23 cellular contexts compared by ENCODE assay signal in genomic region chr7:91913612-91914011, GRCh38. TPM values are rescaled to one million over a fixed set of nuclear protein-coding genes. Genes with fewer than 3 reads are reported as not detected.
DNase-seq lines count a peak whose midpoint lies in the region; TF ChIP-seq lines count a peak whose summit lies in the region.
"Had no signal": no experiment of that assay in that cellular context is flagged by ENCODE, and none has a peak within 500 bp of the region (broad histone marks: within the 10 kb centered on the region; RNA-seq: fewer than 3 reads in every experiment).

No MANE protein-coding gene starts in this region.

- peak overlapping the region; percentile 47 for H3K27ac Mint-ChIP-seq in T-helper 2 cell treated with Interferon-gamma antibody and Interleukin-4, amounts not matched to agents 5 μg/mL and 100 μg/mL, for 36 hours
- H3K27ac Mint-ChIP-seq: activated T-helper 2 cell treated with anti-CD3 and anti-CD28 coated beads, Interferon-gamma antibody, Interleukin-2, Interleukin-4, amounts not matched to agents 10 μg/mL and 5 μg/mL and 100 μg/mL, durations not matched to agents 14 hours and 24 hours and 36 hours; neural progenitor cell; stimulated activated naive CD8-positive, alpha-beta T cell treated with anti-CD3 and anti-CD28 coated beads, Interleukin-15, amount 100 ng/mL, for 72 hours; WTC11 had no signal

- peaks cover 2% of the 10 kb centered on the region for H3K27me3 Mint-ChIP-seq in T-helper 2 cell treated with Interferon-gamma antibody and Interleukin-4, amounts not matched to agents 5 μg/mL and 100 μg/mL, for 36 hours (ENCODE audit: low read depth)

- no peaks in the 10 kb centered on the region for H4K20me1 ChIP-seq in osteoblast (ENCODE audit: insufficient read depth, low read length)

- no peak for DNase-seq in T-helper 2 cell treated with Interferon-gamma antibody and Interleukin-4, amounts not matched to agents 5 μg/mL and 100 μg/mL, for 36 hours (ENCODE audit: low spot score)
- no peak for DNase-seq in T-helper 2 cell
- DNase-seq in MG63 = peak; percentile 76
- DNase-seq in choroid plexus epithelial cell (ENCODE audit: low read depth) = peak; percentile 28
- DNase-seq in osteoblast (ENCODE audit: insufficient read length, low spot score, missing footprints) = peak; percentile 84
- no peak for DNase-seq in tibial artery
- DNase-seq in NCI-H69 (lab: John Stamatoyannopoulos, UW) = no peak
- DNase-seq in erythroblast (lab: John Stamatoyannopoulos, UW) = no peak
- DNase-seq: amygdala; cortex of kidney; H7; kidney; midbrain; NCI-H1436; retina; RPMI8226; stimulated activated naive CD8-positive, alpha-beta T cell treated with anti-CD3 and anti-CD28 coated beads, Interleukin-15, amount 100 ng/mL, for 72 hours; upper lobe of right lung had no signal

- H3K4me3 Mint-ChIP-seq in T-helper 2 cell treated with Interferon-gamma antibody and Interleukin-4, amounts not matched to agents 5 μg/mL and 100 μg/mL, for 36 hours = peak overlapping the region; percentile 8
- H3K4me3 Mint-ChIP-seq: CD14-positive monocyte; neural progenitor cell; stimulated activated naive CD8-positive, alpha-beta T cell treated with anti-CD3 and anti-CD28 coated beads, Interleukin-15, amount 100 ng/mL, for 72 hours; WTC11 had no signal

- H3K27ac ChIP-seq in osteoblast (ENCODE audit: low read depth, low read length) (peak overlapping the region; percentile 82), tibial artery (no peak overlapping the region)
- H3K27ac ChIP-seq: 22Rv1, neural progenitor cell, upper lobe of right lung had no signal

- H3K4me1 ChIP-seq in osteoblast (ENCODE audit: insufficient read depth, low read length) = peaks cover 39% of the 10 kb centered on the region
- H3K4me1 ChIP-seq in tibial artery = no peaks in the 10 kb centered on the region
- H3K4me1 ChIP-seq: neural progenitor cell, upper lobe of right lung had no signal

- peak overlapping the region; percentile 49 for H2AFZ ChIP-seq in osteoblast (ENCODE audit: low read length)

- intact Hi-C loops in tibial artery (cut with DNase I; ENCODE audit: low total_unique reads) = no loop called here

- TF ChIP-seq POLR2A in erythroblast (IDR thresholded peaks at IDR 0.05; ENCODE audit: low read length) = no peak

- peak overlapping the region; percentile 86 for H3K4me2 ChIP-seq in osteoblast (ENCODE audit: insufficient read depth, low read length)
- H3K4me2 ChIP-seq: neural progenitor cell had no signal

- no peaks in the 10 kb centered on the region for H3K9me3 Mint-ChIP-seq in T-helper 2 cell treated with Interferon-gamma antibody and Interleukin-4, amounts not matched to agents 5 μg/mL and 100 μg/mL, for 36 hours
- H3K9me3 Mint-ChIP-seq: activated T-helper 2 cell treated with anti-CD3 and anti-CD28 coated beads, Interferon-gamma antibody, Interleukin-2, Interleukin-4, amounts not matched to agents 10 μg/mL and 5 μg/mL and 100 μg/mL, durations not matched to agents 14 hours and 24 hours and 36 hours; stimulated activated naive CD8-positive, alpha-beta T cell treated with anti-CD3 and anti-CD28 coated beads, Interleukin-15, amount 100 ng/mL, for 72 hours had no signal

- no peaks in the 10 kb centered on the region for H3K27me3 ChIP-seq in MG63
- no peaks in the 10 kb centered on the region for H3K27me3 ChIP-seq in osteoblast (ENCODE audit: insufficient read depth, low read length)
- no peaks in the 10 kb centered on the region for H3K27me3 ChIP-seq in tibial artery
- H3K27me3 ChIP-seq: neural progenitor cell, upper lobe of right lung had no signal

- H3K9me3 ChIP-seq in MG63 (0 out of 2 replicates have a peak, but pooled peaks cover 2% of the 10 kb centered on the region), osteoblast (ENCODE audit: low read depth, low read length) (no peaks in the 10 kb centered on the region), tibial artery (no peaks in the 10 kb centered on the region)
- H3K9me3 ChIP-seq: upper lobe of right lung had no signal

- no peak overlapping the region for H3K4me3 ChIP-seq in MG63
- no peak overlapping the region for H3K4me3 ChIP-seq in choroid plexus epithelial cell (ENCODE audit: low read depth, low read length)
- peak overlapping the region; percentile 52 for H3K4me3 ChIP-seq in osteoblast (ENCODE audit: insufficient read depth, low read length)
- no peak overlapping the region for H3K4me3 ChIP-seq in tibial artery
- H3K4me3 ChIP-seq: neural progenitor cell, upper lobe of right lung had no signal

- H3K36me3 Mint-ChIP-seq in T-helper 2 cell treated with Interferon-gamma antibody and Interleukin-4, amounts not matched to agents 5 μg/mL and 100 μg/mL, for 36 hours (ENCODE audit: low read depth) = no peaks in the 10 kb centered on the region
- H3K36me3 Mint-ChIP-seq: CD14-positive monocyte, neural progenitor cell, WTC11 had no signal

- no peaks in the 10 kb centered on the region for H3K79me2 ChIP-seq in osteoblast (ENCODE audit: insufficient read depth, low read length)

- no peaks in the 10 kb centered on the region for H3K36me3 ChIP-seq in MG63
- no peaks in the 10 kb centered on the region for H3K36me3 ChIP-seq in osteoblast (ENCODE audit: insufficient read depth, low read length)
- H3K36me3 ChIP-seq in tibial artery = no peaks in the 10 kb centered on the region
- H3K36me3 ChIP-seq: neural progenitor cell, upper lobe of right lung had no signal

- TF ChIP-seq CTCF in choroid plexus epithelial cell (conservative IDR thresholded peaks at IDR 0.05; ENCODE audit: low read depth, low read length) = no peak
- no peak for TF ChIP-seq CTCF in osteoblast (IDR thresholded peaks at IDR 0.05; ENCODE audit: extremely low read depth, low read depth, low read length)
- no peak for TF ChIP-seq CTCF in tibial artery (IDR thresholded peaks at IDR 0.05)

- peaks cover 13% of the 10 kb centered on the region for H3K4me1 Mint-ChIP-seq in T-helper 2 cell treated with Interferon-gamma antibody and Interleukin-4, amounts not matched to agents 5 μg/mL and 100 μg/mL, for 36 hours (ENCODE audit: low read depth)
- H3K4me1 Mint-ChIP-seq: stimulated activated naive CD8-positive, alpha-beta T cell treated with anti-CD3 and anti-CD28 coated beads, Interleukin-15, amount 100 ng/mL, for 72 hours had no signal

RNA-seq across cellular contexts. Expression of gene AKAP9, which starts 27.1 kb away (rescaled TPM):
- 11.1 and 12.9 TPM in 2 replicates for total RNA-seq in MG63 (2014; rRNA removed; shearing (Covaris generic); ENCODE audit: low replicate concordance)
- 56.5 and 60.7 TPM in 2 replicates for total RNA-seq in osteoblast

RNA-seq across cellular contexts. Expression of gene MTERF1, which starts 33.1 kb away (rescaled TPM):
- 4.8 and 6.9 TPM in 2 replicates for total RNA-seq in MG63 (2014; rRNA removed; shearing (Covaris generic); ENCODE audit: low replicate concordance)
- 13.0 and 13.6 TPM in 2 replicates for total RNA-seq in osteoblast

Comparison
In these comparisons a context has a peak if more than half of its experiments do, and no peak if none do; other contexts are left out.
1. DNase-seq: peak in MG63 (single experiment), choroid plexus epithelial cell (single experiment) and osteoblast (single experiment); none in T-helper 2 cell treated with Interferon-gamma antibody and Interleukin-4, amounts not matched to agents 5 μg/mL and 100 μg/mL, for 36 hours (single experiment), T-helper 2 cell (0 of 5), tibial artery (0 of 2), NCI-H69 (single experiment) and erythroblast (0 of 2).